Comparison of ENCODE assay signal across 1 cellular context in genomic region chr6:30206799-30207618, GRCh38.
TF ChIP-seq lines count a peak whose summit lies in the region.

No MANE protein-coding gene starts in this region.

TF ChIP-seq in GM12878, 131 proteins besides CTCF, POLR2A, EP300 and RAD21:
- TF ChIP-seq USF1 (IDR thresholded peaks at IDR 0.05; ENCODE audit: borderline replicate concordance, extremely low read length, insufficient read depth, low read depth, low read length) (no peak), BHLHE40 (IDR thresholded peaks at IDR 0.05; ENCODE audit: borderline replicate concordance in 1 of 2, low read depth in 2 of 2, low read length in 1 of 2) (peak in 1 of 2 experiments; percentile 30; a peak in 1 of 4 replicates), FOXM1 (IDR thresholded peaks at IDR 0.05; ENCODE audit: low read depth, low read length) (no peak), RAD51 (IDR thresholded peaks at IDR 0.05) (peak; percentile 70)
